Comparison of ENCODE assay signal across 8 cellular contexts in the genomic region with DNA sequence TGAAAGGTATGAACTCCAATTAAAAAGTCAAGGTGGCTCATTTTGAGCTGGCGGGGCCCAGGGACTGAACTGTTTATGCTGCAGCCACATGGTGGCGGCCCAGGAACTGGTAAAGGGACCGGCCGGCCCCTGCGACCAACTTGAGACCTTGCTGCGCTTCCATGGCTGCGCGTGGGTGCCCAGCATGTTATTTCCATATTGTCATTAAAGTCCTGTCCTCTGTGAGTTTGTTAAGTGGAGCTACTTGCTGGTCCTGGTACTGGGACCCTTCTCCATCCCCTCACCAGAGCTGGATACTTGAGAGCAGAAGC.
A peak's percentile ranks its signal among the peaks of the same experiment; 100 is the strongest.
DNase-seq lines count a peak whose midpoint lies in the region; TF ChIP-seq lines count a peak whose summit lies in the region.

No MANE protein-coding gene starts in this region.

- CTCF ChIA-PET in AG04450 (lab: Charles Lee), result interaction anchor here (1.1 to 2.2 kb wide), 4 partner anchors 9 to 710 kb away, joined by 3 to 10 read pairs (median 4); no protein-coding TSS in a partner anchor

- POLR2A ChIA-PET in AG04450 (lab: Yijun Ruan, JAX), result interaction anchor here (0.8 kb wide), 1 partner anchor 14 kb away, joined by 3 read pairs; no protein-coding TSS in a partner anchor

- H3K4me3 ChIP-seq in AG04450 (ENCODE audit: low read depth, low read length) (no peak overlapping the region), WI38 (ENCODE audit: low read depth, low read length) (no peak overlapping the region), coronary artery (no peak overlapping the region)

- no peak for DNase-seq in AG04450 (ENCODE audit: low read depth, low spot score)
- peak; percentile 43 for DNase-seq in GM13977 (ENCODE audit: low spot score)
- DNase-seq in islet precursor cell, result peak; percentile 64
- no peak for DNase-seq in coronary artery (ENCODE audit: low spot score)
- no peak for DNase-seq in stimulated activated CD4-positive, alpha-beta T cell treated with anti-CD3 and anti-CD28 coated beads, Interleukin-4, amount 100 ng/mL, for 1 hour
- no peak for DNase-seq in NCI-H526 treated with DMSO at 0.1 percent for 48 hours (lab: John Stamatoyannopoulos, UW)
- no peak for DNase-seq in activated effector memory CD4-positive, alpha-beta T cell treated with Interleukin-2 at 50 U/mL for 16 hours

- H3K27ac ChIP-seq in AG04450 (ENCODE audit: low read depth, low read length) (no peak overlapping the region), coronary artery (no peak overlapping the region)

- no peaks in the 10 kb centered on the region for H3K9me3 ChIP-seq in AG04450 (ENCODE audit: control insufficient read depth, insufficient read depth, low read length)

- no peaks in the 10 kb centered on the region for H3K27me3 ChIP-seq in AG04450 (ENCODE audit: control insufficient read depth, insufficient read depth, low read length)

- TF ChIP-seq CTCF in AG04450 (IDR thresholded peaks at IDR 0.05; ENCODE audit: low read depth, low read length) (peak; percentile 42), GM13977 (IDR thresholded peaks at IDR 0.05; ENCODE audit: extremely low read depth, insufficient read depth, missing control alignments) (peak; percentile 52), WI38 (IDR thresholded peaks at IDR 0.05; ENCODE audit: low read depth, low read length) (peak; percentile 22), coronary artery (IDR thresholded peaks at IDR 0.05) (no peak)

- in situ Hi-C loops in GM13977 (cut with MboI; ENCODE audit: low pct_unique_long_range_greater_than_20kb, low sequenced_read_pairs, unreplicated experiment), result no loop called here

Comparison
In these comparisons a context has a peak if more than half of its experiments do, and no peak if none do; other contexts are left out.
1. DNase-seq: peak in GM13977 (single experiment) and islet precursor cell (single experiment); none in AG04450 (single experiment), coronary artery (single experiment), stimulated activated CD4-positive, alpha-beta T cell treated with anti-CD3 and anti-CD28 coated beads, Interleukin-4, amount 100 ng/mL, for 1 hour (single experiment), NCI-H526 treated with DMSO at 0.1 percent for 48 hours (single experiment) and activated effector memory CD4-positive, alpha-beta T cell treated with Interleukin-2 at 50 U/mL for 16 hours (single experiment).